8 cellular contexts compared by ENCODE assay signal in the genomic region with DNA sequence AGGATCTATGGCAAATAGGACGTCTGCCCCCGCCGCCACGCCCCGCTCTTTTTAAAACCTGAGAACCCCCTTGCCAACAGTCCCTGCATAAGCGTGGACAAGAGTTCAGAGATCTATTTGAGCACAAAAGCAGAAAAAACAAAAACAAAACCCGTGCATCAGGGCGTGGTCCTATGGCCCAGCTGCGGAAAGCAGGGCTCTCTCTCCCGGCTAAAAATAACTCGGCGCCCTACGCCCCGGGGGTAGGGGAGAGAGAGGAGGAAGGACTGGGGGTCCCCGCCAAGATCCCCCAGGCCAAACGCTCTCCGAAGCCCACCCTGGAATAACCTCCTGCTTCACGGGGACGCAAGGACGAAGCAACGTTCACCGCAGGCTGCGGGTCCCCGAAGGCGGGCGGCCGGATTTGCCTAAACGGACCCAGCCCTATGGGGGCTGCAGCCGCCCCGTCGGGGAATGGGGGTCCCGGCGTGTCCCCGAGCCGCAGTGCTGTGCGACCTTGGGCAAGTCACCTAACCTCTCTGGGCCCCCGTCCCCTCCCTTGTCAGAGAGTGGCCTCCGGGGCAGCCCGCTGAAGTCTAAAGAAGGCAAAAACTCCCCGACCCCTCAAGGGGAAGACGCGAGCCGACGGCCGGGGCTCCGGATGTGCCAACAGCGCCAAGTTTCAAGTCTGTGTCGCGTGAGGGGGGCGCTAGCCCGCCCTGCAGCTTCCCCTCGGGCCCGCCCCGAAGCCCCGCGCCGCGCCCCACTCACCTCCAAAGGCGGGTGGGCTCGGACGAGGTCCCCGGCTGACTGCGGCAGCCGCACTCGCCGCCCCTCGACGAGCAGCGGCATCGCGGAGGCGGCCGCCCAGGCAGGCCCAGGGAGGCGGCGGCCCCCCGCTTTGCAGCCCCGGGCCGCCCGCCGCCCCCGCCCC. TPM values are rescaled to one million over a fixed set of nuclear protein-coding genes. Genes with fewer than 3 reads are reported as not detected.
DNase-seq lines count a peak whose midpoint lies in the region; ATAC-seq, FAIRE-seq and TF ChIP-seq lines count a peak whose summit lies in the region.

No MANE protein-coding gene starts in this region.

- peak overlapping the region; percentile 58 to 88 for H3K27ac ChIP-seq in ascending aorta
- H3K27ac ChIP-seq in keratinocyte (ENCODE audit: control insufficient read depth, insufficient read depth, low read length) = peak overlapping the region; percentile 39

- peak overlapping the region; percentile 85 for H3K4me2 ChIP-seq in keratinocyte (ENCODE audit: control insufficient read depth, extremely low read depth, insufficient read depth, low read depth, low read length)

- no peaks in the 10 kb centered on the region for H3K9me1 ChIP-seq in keratinocyte (ENCODE audit: control insufficient read depth, extremely low read depth, insufficient read depth, low read length)

- DNase-seq in AG09309 (ENCODE audit: low read depth) (no peak), NOMO-1 (lab: John Stamatoyannopoulos, UW; ENCODE audit: unreplicated experiment in 2 of 2) (peak; percentile 64 to 77), ascending aorta (ENCODE audit: low spot score in 2 of 2) (no peak), keratinocyte (ENCODE audit: low read depth, low spot score) (no peak), DMS79 treated with DMSO at 0.1 percent for 48 hours (lab: John Stamatoyannopoulos, UW) (no peak)
- peak; percentile 62 for DNase-seq in stimulated activated CD4-positive, alpha-beta T cell treated with anti-CD3 and anti-CD28 coated beads, Interleukin-4, amount 100 ng/mL, for 24 hours

- peaks cover 25% of the 10 kb centered on the region for H3K79me2 ChIP-seq in keratinocyte (ENCODE audit: control insufficient read depth, insufficient read depth, low read length)

- H2AFZ ChIP-seq in keratinocyte (ENCODE audit: control insufficient read depth, low read length) = peak overlapping the region; percentile 83

- TF ChIP-seq CTCF in AG09309 (IDR thresholded peaks at IDR 0.05; ENCODE audit: control insufficient read depth, insufficient read depth, low read depth, low read length, missing control alignments) (no peak), ascending aorta (IDR thresholded peaks at IDR 0.05) (peak in 1 of 3 experiments; percentile 20), keratinocyte (optimal IDR thresholded peaks at IDR 0.05 in 1 of 3, IDR thresholded peaks at IDR 0.05 in 1 of 3, conservative IDR thresholded peaks at IDR 0.05 in 1 of 3; ENCODE audit: extremely low read depth in 1 of 3, insufficient read depth in 2 of 3, low read length in 3 of 3) (peak in 1 of 3 experiments; percentile 11)

- FAIRE-seq in keratinocyte (lab: Jason Lieb, UNC) = no peak

- H3K9ac ChIP-seq in keratinocyte (ENCODE audit: control insufficient read depth, extremely low read depth, insufficient read depth, low read length) = peak overlapping the region; percentile 81

- dilution Hi-C loops in keratinocyte (cut with MboI; ENCODE audit: extremely low pct_ligation_motif_present, low sequenced_read_pairs) = no loop called here

- ATAC-seq in GM18511 (IDR thresholded peaks at IDR 0.05; ENCODE audit: unreplicated experiment) (peak; percentile 65), HG02885 (IDR thresholded peaks at IDR 0.05; ENCODE audit: poor library complexity, unreplicated experiment) (peak; percentile 56)

- H3K9me3 ChIP-seq in ascending aorta (no peaks in the 10 kb centered on the region), keratinocyte (ENCODE audit: control insufficient read depth, low read depth, low read length) (no peaks in the 10 kb centered on the region)

- H4K20me1 ChIP-seq in keratinocyte (ENCODE audit: control insufficient read depth, extremely low read depth, insufficient read depth, low read length) = no peaks in the 10 kb centered on the region

- H3K4me1 ChIP-seq in ascending aorta = peaks cover 3 to 4% of the 10 kb centered on the region in 2 donors
- H3K4me1 ChIP-seq in keratinocyte (ENCODE audit: control insufficient read depth, extremely low read depth, insufficient read depth, low read length) = peaks cover 6% of the 10 kb centered on the region

- H3K27me3 ChIP-seq in ascending aorta = no peaks in the 10 kb centered on the region
- H3K27me3 ChIP-seq in keratinocyte (ENCODE audit: control insufficient read depth, extremely low read depth, insufficient read depth, low read length) = no peaks in the 10 kb centered on the region

- intact Hi-C loops in ascending aorta (cut with DNase I) = no loop called here

- H3K36me3 ChIP-seq in ascending aorta (peaks cover 0 to 15% of the 10 kb centered on the region in 2 donors), keratinocyte (ENCODE audit: control insufficient read depth in 2 of 2, extremely low read depth in 1 of 2, insufficient read depth in 2 of 2, low read length in 2 of 2) (peaks cover 0 to 7% of the 10 kb centered on the region in 2 experiments)

- H3K4me3 ChIP-seq in AG09309 (ENCODE audit: control insufficient read depth, low read depth, low read length) = peak overlapping the region; percentile 92
- peak overlapping the region; percentile 83 to 99 for H3K4me3 ChIP-seq in ascending aorta
- peak overlapping the region; percentile 77 to 92 (median 80) for H3K4me3 ChIP-seq in keratinocyte (ENCODE audit: control insufficient read depth in 2 of 3, extremely low read depth in 1 of 3, insufficient read depth in 2 of 3, low read depth in 1 of 3, low read length in 3 of 3)

RNA-seq across cellular contexts. Expression of a gene that starts 0.5 kb away (rescaled TPM):
- total RNA-seq in ascending aorta = 77.7 TPM
- 88.1 to 127 TPM (median 99.6 TPM) in 3 replicates for polyA plus RNA-seq in keratinocyte
- 63.0 TPM for polyA plus RNA-seq in keratinocyte (2011; ENCODE audit: low read depth)
- 79.0 and 124 TPM in 2 replicates for polyA plus RNA-seq in keratinocyte (2011; cell fraction: cytosol; rRNA removed)
- 24.3 and 26.3 TPM in 2 replicates for polyA plus RNA-seq in keratinocyte (2011; cell fraction: nucleus; rRNA removed)
- 30.9 and 55.6 TPM in 2 replicates for polyA plus RNA-seq in keratinocyte (2012; ENCODE audit: low replicate concordance)
- polyA minus RNA-seq in keratinocyte = 78.6 to 99.0 TPM (median 91.4 TPM) in 3 replicates
- 74.6 TPM for polyA minus RNA-seq in keratinocyte (2011; cell fraction: cytosol; rRNA and poly(A)+ RNA removed)
- 8.5 and 15.7 TPM in 2 replicates for polyA minus RNA-seq in keratinocyte (2011; cell fraction: nucleus; rRNA and poly(A)+ RNA removed)

RNA-seq across cellular contexts. Expression of a gene that starts 38.7 kb away (rescaled TPM):
- total RNA-seq in ascending aorta = 4.8 TPM
- polyA plus RNA-seq in keratinocyte = 40.7 to 60.3 TPM (median 53.1 TPM) in 3 replicates
- 39.3 TPM for polyA plus RNA-seq in keratinocyte (2011; ENCODE audit: low read depth)
- polyA plus RNA-seq in keratinocyte (2011; cell fraction: cytosol; rRNA removed) = 28.6 and 54.5 TPM in 2 replicates
- 58.2 and 67.4 TPM in 2 replicates for polyA plus RNA-seq in keratinocyte (2011; cell fraction: nucleus; rRNA removed)
- polyA plus RNA-seq in keratinocyte (2012; ENCODE audit: low replicate concordance) = 29.2 and 30.9 TPM in 2 replicates
- 27.3 to 74.1 TPM (median 65.7 TPM) in 3 replicates for polyA minus RNA-seq in keratinocyte
- 44.7 TPM for polyA minus RNA-seq in keratinocyte (2011; cell fraction: cytosol; rRNA and poly(A)+ RNA removed)
- polyA minus RNA-seq in keratinocyte (2011; cell fraction: nucleus; rRNA and poly(A)+ RNA removed) = 42.6 and 79.0 TPM in 2 replicates

Comparison
In these comparisons a context has a peak if more than half of its experiments do, and no peak if none do; other contexts are left out.
1. DNase-seq: peak in NOMO-1 (2 of 2) and stimulated activated CD4-positive, alpha-beta T cell treated with anti-CD3 and anti-CD28 coated beads, Interleukin-4, amount 100 ng/mL, for 24 hours (single experiment); none in AG09309 (single experiment), ascending aorta (0 of 2), keratinocyte (single experiment) and DMS79 treated with DMSO at 0.1 percent for 48 hours (single experiment).
2. Peak in every context shown above with its lines, with median percentiles within 50 percentile points of each other: H3K4me3 ChIP-seq.